ENCODE assay signal across 3 cellular contexts in genomic region chr3:5732081-5732480, GRCh38.
A peak's percentile ranks its signal among the peaks of the same experiment; 100 is the strongest.
TF ChIP-seq lines count a peak whose summit lies in the region.

No MANE protein-coding gene starts in this region.

TF ChIP-seq in A549, 52 proteins besides CTCF, POLR2A, EP300 and RAD21:
- TF ChIP-seq CEBPB (IDR thresholded peaks at IDR 0.05) (no peak), MAFK (IDR thresholded peaks at IDR 0.05; ENCODE audit: partially characterized antibody) (peak; percentile 83)

TF ChIP-seq in IMR-90, 13 proteins besides CTCF, POLR2A, EP300 and RAD21:
- TF ChIP-seq ELK1 (IDR thresholded peaks at IDR 0.05; ENCODE audit: borderline replicate concordance, low read depth, low read length) (no peak), MAZ (IDR thresholded peaks at IDR 0.05; ENCODE audit: borderline replicate concordance, low read depth, low read length) (no peak), MAFK (IDR thresholded peaks at IDR 0.05; ENCODE audit: low read depth, low read length) (peak; percentile 86)

TF ChIP-seq in H1, 55 proteins besides CTCF, POLR2A, EP300 and RAD21:
- no peak for TF ChIP-seq MAX (IDR thresholded peaks at IDR 0.05)
- TF ChIP-seq CEBPB (IDR thresholded peaks at IDR 0.05; ENCODE audit: low read depth, low read length), result no peak
- TF ChIP-seq MAFK (IDR thresholded peaks at IDR 0.05; ENCODE audit: low read depth, low read length), result peak; percentile 44; the same call in 1 of the 2 replicates
- TF ChIP-seq CTBP2 (IDR thresholded peaks at IDR 0.05; ENCODE audit: borderline replicate concordance, insufficient read depth, insufficient read length, low read length), result no peak
